8 cellular contexts compared by ENCODE assay signal in the genomic region with DNA sequence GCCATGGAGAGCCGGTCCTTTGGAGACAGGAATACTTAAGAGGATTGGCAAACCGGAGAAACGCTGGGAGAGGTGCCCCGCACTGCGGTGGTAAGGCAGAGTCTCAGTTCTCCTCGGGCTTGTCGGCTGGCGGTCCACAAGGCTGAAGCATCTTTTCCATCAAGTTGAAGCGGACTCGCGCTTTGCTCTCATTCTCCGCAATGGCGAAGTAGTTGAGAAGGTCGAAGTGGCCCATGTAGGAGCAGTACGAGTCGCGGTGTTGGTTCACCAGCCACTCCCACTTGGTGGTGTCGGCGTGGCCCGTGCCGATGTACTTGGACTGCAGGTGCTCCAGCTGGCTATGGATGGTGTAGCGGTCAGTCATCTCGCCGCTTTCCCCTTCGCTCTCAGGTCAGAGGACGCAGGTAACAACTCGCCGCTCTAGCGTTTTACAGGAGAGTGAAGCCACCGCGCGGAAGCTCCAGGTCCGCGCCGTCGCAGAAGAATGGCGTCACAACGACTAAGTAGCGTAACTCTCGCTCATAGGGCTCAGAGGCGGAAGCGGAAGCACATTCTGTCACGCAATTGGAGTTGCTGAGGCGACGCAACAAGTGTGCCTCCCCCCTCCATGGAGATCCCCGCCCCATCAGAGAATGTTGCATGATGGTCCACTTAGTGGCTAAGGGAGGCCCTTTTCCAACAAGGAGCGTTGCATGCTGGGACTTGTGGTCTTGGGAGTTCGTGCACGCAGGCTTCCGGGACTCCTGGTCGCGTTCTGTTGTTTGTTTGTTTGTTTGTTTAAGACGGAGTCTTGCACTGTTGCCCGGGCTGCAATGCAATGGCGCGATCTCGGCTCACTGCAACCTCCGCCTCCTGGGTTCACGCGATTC. TPM values are rescaled to one million over a fixed set of nuclear protein-coding genes. Genes with fewer than 3 reads are reported as not detected.
DNase-seq lines count a peak whose midpoint lies in the region; ATAC-seq and TF ChIP-seq lines count a peak whose summit lies in the region.

Gene SF3B5, minus strand, starts transcription at position 440 of the 869 bp plus-strand sequence. Its CDS starts 76 bp downstream, at position 364.

- TF ChIP-seq EP300 in suprapubic skin (IDR thresholded peaks at IDR 0.05), result no peak

- no peaks in the 10 kb centered on the region for H3K9me3 Mint-ChIP-seq in activated naive CD4-positive, alpha-beta T cell treated with anti-CD3 and anti-CD28 coated beads, Interleukin-2, amount 50 U/mL, for 72 hours

- no peak for TF ChIP-seq CTCF in suprapubic skin (IDR thresholded peaks at IDR 0.05)

- peaks cover 24% of the 10 kb centered on the region for H3K4me1 ChIP-seq in suprapubic skin

- no peaks in the 10 kb centered on the region for H3K36me3 ChIP-seq in suprapubic skin

- DNase-seq in NCI-H1092 treated with DMSO at 0.1 percent for 48 hours (lab: John Stamatoyannopoulos, UW) (peak; percentile 94), SKM-1 (lab: John Stamatoyannopoulos, UW; ENCODE audit: unreplicated experiment) (peak; percentile 99), globus pallidus (ENCODE audit: low spot score) (peak; percentile 99), nucleus accumbens (lab: John Stamatoyannopoulos, UW) (peak; percentile 78 to 99 (median 97)), suprapubic skin (ENCODE audit: low spot score in 2 of 2) (peak; percentile 98 to 99)
- peak; percentile 91 to 95 for DNase-seq in activated naive CD4-positive, alpha-beta T cell treated with anti-CD3 and anti-CD28 coated beads, Interleukin-2, amount 50 U/mL, for 72 hours (ENCODE audit: low spot score in 2 of 2)

- TF ChIP-seq POLR2A in suprapubic skin (IDR thresholded peaks at IDR 0.05), result peak in 1 of 2 donors; percentile 87

- H3K4me3 ChIP-seq in GM08714 (ENCODE audit: low read length), result peak within 1 kb of the TSS; percentile 72
- H3K4me3 ChIP-seq in suprapubic skin, result peak within 1 kb of the TSS; percentile 68

- WGBS in suprapubic skin, result 0% methylated on average over 26 of the region's 60 CpGs

- H3K9me3 ChIP-seq in suprapubic skin, result no peaks in the 10 kb centered on the region

- H3K27me3 ChIP-seq in suprapubic skin, result no peaks in the 10 kb centered on the region

- H3K36me3 Mint-ChIP-seq in activated naive CD4-positive, alpha-beta T cell treated with anti-CD3 and anti-CD28 coated beads, Interleukin-2, amount 50 U/mL, for 72 hours, result peaks cover 13 to 31% of the 10 kb centered on the region in 2 donors

- H3K27ac ChIP-seq in suprapubic skin, result peak within 1 kb of the TSS; percentile 80

- ATAC-seq in HG02610 (IDR thresholded peaks at IDR 0.05; ENCODE audit: unreplicated experiment), result peak; percentile 93
- ATAC-seq in activated naive CD4-positive, alpha-beta T cell treated with anti-CD3 and anti-CD28 coated beads, Interleukin-2, amount 50 U/mL, for 72 hours, result peak; percentile 98 to 99

- peak within 1 kb of the TSS; percentile 96 for H3K27ac Mint-ChIP-seq in activated naive CD4-positive, alpha-beta T cell treated with anti-CD3 and anti-CD28 coated beads, Interleukin-2, amount 50 U/mL, for 72 hours

RNA-seq across cellular contexts. Expression of gene SF3B5, which starts in this region (rescaled TPM):
- 100 to 1,000 TPM; 129 to 194 TPM for total RNA-seq in activated naive CD4-positive, alpha-beta T cell treated with anti-CD3 and anti-CD28 coated beads, Interleukin-2, amount 50 U/mL, for 72 hours
- total RNA-seq in suprapubic skin, result 100 to 1,000 TPM; 111 to 218 (median 173) TPM

Comparison
In these comparisons a context has a peak if more than half of its experiments do, and no peak if none do; other contexts are left out.
1. Peak in every context shown above with its lines: DNase-seq, ATAC-seq, H3K4me3 ChIP-seq and H3K27ac ChIP-seq.